In the genomic region with DNA sequence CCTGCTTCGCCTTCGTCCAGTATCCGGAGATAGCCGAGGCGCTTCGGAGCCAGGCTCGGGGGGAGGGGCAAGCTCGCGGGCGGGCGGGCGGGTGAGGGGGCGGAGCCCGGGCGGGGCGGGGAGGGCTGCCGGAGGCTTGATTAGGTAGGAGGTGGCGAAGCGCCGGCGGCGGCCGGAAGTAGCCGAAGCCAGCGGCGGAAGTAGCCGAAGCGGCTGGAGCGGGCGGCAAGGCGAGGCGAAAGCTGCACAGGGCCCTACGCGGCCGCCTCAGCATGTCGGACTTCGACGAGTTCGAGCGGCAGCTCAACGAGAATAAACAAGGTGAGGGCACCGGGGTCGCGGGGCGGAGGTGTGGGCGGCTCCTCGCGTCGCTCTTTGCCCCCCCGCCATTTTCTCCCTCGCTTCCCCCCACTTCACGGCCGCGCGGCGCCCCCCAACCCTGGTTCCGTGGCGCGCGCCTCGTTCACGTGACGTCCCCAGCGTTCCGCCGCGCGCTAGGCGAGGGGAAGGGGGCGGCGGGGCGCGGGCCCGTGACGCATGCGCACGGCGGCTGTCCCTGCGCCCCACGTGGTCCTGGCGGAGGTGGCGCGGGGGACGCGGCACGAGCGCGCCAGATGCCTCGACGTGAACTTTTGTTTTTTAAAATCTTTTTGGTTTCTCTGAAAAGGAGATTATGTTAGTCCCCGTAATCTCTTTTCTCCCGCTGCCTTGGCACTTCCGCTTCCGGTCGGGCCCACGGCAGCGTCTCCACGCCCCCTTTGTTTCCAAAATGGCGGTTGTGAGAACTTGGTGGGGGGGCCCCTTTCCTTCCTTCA, we compare ENCODE assay signal across 1 cellular context.
TF ChIP-seq lines count a peak whose summit lies in the region.

A gene (plus strand): TSS at position 203 of the 815 bp plus-strand sequence. CDS start 70 bp downstream, at position 273.

TF ChIP-seq in HepG2, 621 proteins besides CTCF, POLR2A, EP300 and RAD21 (continued from another document and continues in another):
- TF ChIP-seq, protein P1, sequence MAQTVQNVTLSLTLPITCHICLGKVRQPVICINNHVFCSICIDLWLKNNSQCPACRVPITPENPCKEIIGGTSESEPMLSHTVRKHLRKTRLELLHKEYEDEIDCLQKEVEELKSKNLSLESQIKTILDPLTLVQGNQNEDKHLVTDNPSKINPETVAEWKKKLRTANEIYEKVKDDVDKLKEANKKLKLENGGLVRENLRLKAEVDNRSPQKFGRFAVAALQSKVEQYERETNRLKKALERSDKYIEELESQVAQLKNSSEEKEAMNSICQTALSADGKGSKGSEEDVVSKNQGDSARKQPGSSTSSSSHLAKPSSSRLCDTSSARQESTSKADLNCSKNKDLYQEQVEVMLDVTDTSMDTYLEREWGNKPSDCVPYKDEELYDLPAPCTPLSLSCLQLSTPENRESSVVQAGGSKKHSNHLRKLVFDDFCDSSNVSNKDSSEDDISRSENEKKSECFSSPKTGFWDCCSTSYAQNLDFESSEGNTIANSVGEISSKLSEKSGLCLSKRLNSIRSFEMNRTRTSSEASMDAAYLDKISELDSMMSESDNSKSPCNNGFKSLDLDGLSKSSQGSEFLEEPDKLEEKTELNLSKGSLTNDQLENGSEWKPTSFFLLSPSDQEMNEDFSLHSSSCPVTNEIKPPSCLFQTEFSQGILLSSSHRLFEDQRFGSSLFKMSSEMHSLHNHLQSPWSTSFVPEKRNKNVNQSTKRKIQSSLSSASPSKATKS (CRISPR knock-in tag; IDR thresholded peaks at IDR 0.05) = no peak
- TF ChIP-seq NR2F1 (CRISPR knock-in tag; IDR thresholded peaks at IDR 0.05) (no peak), HOXA5 (CRISPR knock-in tag; IDR thresholded peaks at IDR 0.05) (0 out of 2 replicates have a peak, but pooled peaks have one; percentile 37), ZNF441 (CRISPR knock-in tag; IDR thresholded peaks at IDR 0.05; ENCODE audit: borderline replicate concordance) (peak; percentile 31; the same call in 1 of the 2 replicates), ZNF761 (CRISPR knock-in tag; conservative IDR thresholded peaks at IDR 0.05) (peak; percentile 83; the same call in 1 of the 2 replicates), GATA4 (IDR thresholded peaks at IDR 0.05; ENCODE audit: borderline replicate concordance, low read depth) (peak; percentile 11; the same call in 1 of the 2 replicates), ELF4 (CRISPR knock-in tag; IDR thresholded peaks at IDR 0.05; ENCODE audit: borderline replicate concordance) (no peak), ZNF841 (CRISPR knock-in tag; IDR thresholded peaks at IDR 0.05; ENCODE audit: borderline replicate concordance) (0 out of 2 replicates have a peak, but pooled peaks have one; percentile 46), MXD4 (CRISPR knock-in tag; IDR thresholded peaks at IDR 0.05) (peak; percentile 88), ZNF878 (CRISPR knock-in tag; IDR thresholded peaks at IDR 0.05) (no peak), SNAPC2 (CRISPR knock-in tag; IDR thresholded peaks at IDR 0.05) (no peak), ZNF282 (IDR thresholded peaks at IDR 0.05; ENCODE audit: partially characterized antibody) (no peak)
- TF ChIP-seq, protein P2, sequence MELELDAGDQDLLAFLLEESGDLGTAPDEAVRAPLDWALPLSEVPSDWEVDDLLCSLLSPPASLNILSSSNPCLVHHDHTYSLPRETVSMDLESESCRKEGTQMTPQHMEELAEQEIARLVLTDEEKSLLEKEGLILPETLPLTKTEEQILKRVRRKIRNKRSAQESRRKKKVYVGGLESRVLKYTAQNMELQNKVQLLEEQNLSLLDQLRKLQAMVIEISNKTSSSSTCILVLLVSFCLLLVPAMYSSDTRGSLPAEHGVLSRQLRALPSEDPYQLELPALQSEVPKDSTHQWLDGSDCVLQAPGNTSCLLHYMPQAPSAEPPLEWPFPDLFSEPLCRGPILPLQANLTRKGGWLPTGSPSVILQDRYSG (CRISPR knock-in tag; IDR thresholded peaks at IDR 0.05) = peak; percentile 65; the same call in 1 of the 2 replicates
- TF ChIP-seq, protein P3, sequence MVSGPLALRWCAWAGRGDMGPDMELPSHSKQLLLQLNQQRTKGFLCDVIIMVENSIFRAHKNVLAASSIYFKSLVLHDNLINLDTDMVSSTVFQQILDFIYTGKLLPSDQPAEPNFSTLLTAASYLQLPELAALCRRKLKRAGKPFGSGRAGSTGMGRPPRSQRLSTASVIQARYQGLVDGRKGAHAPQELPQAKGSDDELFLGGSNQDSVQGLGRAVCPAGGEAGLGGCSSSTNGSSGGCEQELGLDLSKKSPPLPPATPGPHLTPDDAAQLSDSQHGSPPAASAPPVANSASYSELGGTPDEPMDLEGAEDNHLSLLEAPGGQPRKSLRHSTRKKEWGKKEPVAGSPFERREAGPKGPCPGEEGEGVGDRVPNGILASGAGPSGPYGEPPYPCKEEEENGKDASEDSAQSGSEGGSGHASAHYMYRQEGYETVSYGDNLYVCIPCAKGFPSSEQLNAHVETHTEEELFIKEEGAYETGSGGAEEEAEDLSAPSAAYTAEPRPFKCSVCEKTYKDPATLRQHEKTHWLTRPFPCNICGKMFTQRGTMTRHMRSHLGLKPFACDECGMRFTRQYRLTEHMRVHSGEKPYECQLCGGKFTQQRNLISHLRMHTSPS (CRISPR knock-in tag; IDR thresholded peaks at IDR 0.05; ENCODE audit: low read depth) = no peak
- TF ChIP-seq, protein P4, sequence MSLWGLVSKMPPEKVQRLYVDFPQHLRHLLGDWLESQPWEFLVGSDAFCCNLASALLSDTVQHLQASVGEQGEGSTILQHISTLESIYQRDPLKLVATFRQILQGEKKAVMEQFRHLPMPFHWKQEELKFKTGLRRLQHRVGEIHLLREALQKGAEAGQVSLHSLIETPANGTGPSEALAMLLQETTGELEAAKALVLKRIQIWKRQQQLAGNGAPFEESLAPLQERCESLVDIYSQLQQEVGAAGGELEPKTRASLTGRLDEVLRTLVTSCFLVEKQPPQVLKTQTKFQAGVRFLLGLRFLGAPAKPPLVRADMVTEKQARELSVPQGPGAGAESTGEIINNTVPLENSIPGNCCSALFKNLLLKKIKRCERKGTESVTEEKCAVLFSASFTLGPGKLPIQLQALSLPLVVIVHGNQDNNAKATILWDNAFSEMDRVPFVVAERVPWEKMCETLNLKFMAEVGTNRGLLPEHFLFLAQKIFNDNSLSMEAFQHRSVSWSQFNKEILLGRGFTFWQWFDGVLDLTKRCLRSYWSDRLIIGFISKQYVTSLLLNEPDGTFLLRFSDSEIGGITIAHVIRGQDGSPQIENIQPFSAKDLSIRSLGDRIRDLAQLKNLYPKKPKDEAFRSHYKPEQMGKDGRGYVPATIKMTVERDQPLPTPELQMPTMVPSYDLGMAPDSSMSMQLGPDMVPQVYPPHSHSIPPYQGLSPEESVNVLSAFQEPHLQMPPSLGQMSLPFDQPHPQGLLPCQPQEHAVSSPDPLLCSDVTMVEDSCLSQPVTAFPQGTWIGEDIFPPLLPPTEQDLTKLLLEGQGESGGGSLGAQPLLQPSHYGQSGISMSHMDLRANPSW (CRISPR knock-in tag; IDR thresholded peaks at IDR 0.05; ENCODE audit: borderline replicate concordance) = no peak
- TF ChIP-seq, protein P5, sequence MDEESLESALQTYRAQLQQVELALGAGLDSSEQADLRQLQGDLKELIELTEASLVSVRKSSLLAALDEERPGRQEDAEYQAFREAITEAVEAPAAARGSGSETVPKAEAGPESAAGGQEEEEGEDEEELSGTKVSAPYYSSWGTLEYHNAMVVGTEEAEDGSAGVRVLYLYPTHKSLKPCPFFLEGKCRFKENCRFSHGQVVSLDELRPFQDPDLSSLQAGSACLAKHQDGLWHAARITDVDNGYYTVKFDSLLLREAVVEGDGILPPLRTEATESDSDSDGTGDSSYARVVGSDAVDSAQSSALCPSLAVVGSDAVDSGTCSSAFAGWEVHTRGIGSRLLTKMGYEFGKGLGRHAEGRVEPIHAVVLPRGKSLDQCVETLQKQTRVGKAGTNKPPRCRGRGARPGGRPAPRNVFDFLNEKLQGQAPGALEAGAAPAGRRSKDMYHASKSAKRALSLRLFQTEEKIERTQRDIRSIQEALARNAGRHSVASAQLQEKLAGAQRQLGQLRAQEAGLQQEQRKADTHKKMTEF (CRISPR knock-in tag; IDR thresholded peaks at IDR 0.05) = peak; percentile 52; the same call in 1 of the 2 replicates
- TF ChIP-seq, protein P6, sequence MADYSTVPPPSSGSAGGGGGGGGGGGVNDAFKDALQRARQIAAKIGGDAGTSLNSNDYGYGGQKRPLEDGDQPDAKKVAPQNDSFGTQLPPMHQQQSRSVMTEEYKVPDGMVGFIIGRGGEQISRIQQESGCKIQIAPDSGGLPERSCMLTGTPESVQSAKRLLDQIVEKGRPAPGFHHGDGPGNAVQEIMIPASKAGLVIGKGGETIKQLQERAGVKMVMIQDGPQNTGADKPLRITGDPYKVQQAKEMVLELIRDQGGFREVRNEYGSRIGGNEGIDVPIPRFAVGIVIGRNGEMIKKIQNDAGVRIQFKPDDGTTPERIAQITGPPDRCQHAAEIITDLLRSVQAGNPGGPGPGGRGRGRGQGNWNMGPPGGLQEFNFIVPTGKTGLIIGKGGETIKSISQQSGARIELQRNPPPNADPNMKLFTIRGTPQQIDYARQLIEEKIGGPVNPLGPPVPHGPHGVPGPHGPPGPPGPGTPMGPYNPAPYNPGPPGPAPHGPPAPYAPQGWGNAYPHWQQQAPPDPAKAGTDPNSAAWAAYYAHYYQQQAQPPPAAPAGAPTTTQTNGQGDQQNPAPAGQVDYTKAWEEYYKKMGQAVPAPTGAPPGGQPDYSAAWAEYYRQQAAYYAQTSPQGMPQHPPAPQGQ (CRISPR knock-in tag; IDR thresholded peaks at IDR 0.05; ENCODE audit: borderline replicate concordance) = no peak
- TF ChIP-seq, protein P7, sequence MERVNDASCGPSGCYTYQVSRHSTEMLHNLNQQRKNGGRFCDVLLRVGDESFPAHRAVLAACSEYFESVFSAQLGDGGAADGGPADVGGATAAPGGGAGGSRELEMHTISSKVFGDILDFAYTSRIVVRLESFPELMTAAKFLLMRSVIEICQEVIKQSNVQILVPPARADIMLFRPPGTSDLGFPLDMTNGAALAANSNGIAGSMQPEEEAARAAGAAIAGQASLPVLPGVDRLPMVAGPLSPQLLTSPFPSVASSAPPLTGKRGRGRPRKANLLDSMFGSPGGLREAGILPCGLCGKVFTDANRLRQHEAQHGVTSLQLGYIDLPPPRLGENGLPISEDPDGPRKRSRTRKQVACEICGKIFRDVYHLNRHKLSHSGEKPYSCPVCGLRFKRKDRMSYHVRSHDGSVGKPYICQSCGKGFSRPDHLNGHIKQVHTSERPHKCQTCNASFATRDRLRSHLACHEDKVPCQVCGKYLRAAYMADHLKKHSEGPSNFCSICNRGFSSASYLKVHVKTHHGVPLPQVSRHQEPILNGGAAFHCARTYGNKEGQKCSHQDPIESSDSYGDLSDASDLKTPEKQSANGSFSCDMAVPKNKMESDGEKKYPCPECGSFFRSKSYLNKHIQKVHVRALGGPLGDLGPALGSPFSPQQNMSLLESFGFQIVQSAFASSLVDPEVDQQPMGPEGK (CRISPR knock-in tag; IDR thresholded peaks at IDR 0.05) = peak; percentile 71
- TF ChIP-seq, protein P8, sequence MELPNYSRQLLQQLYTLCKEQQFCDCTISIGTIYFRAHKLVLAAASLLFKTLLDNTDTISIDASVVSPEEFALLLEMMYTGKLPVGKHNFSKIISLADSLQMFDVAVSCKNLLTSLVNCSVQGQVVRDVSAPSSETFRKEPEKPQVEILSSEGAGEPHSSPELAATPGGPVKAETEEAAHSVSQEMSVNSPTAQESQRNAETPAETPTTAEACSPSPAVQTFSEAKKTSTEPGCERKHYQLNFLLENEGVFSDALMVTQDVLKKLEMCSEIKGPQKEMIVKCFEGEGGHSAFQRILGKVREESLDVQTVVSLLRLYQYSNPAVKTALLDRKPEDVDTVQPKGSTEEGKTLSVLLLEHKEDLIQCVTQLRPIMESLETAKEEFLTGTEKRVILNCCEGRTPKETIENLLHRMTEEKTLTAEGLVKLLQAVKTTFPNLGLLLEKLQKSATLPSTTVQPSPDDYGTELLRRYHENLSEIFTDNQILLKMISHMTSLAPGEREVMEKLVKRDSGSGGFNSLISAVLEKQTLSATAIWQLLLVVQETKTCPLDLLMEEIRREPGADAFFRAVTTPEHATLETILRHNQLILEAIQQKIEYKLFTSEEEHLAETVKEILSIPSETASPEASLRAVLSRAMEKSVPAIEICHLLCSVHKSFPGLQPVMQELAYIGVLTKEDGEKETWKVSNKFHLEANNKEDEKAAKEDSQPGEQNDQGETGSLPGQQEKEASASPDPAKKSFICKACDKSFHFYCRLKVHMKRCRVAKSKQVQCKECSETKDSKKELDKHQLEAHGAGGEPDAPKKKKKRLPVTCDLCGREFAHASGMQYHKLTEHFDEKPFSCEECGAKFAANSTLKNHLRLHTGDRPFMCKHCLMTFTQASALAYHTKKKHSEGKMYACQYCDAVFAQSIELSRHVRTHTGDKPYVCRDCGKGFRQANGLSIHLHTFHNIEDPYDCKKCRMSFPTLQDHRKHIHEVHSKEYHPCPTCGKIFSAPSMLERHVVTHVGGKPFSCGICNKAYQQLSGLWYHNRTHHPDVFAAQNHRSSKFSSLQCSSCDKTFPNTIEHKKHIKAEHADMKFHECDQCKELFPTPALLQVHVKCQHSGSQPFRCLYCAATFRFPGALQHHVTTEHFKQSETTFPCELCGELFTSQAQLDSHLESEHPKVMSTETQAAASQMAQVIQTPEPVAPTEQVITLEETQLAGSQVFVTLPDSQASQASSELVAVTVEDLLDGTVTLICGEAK (IDR thresholded peaks at IDR 0.05) = peak; percentile 54
- TF ChIP-seq, protein P8 (CRISPR knock-in tag; IDR thresholded peaks at IDR 0.05) = no peak
